Comparison of ENCODE assay signal across 24 cellular contexts in the genomic region with DNA sequence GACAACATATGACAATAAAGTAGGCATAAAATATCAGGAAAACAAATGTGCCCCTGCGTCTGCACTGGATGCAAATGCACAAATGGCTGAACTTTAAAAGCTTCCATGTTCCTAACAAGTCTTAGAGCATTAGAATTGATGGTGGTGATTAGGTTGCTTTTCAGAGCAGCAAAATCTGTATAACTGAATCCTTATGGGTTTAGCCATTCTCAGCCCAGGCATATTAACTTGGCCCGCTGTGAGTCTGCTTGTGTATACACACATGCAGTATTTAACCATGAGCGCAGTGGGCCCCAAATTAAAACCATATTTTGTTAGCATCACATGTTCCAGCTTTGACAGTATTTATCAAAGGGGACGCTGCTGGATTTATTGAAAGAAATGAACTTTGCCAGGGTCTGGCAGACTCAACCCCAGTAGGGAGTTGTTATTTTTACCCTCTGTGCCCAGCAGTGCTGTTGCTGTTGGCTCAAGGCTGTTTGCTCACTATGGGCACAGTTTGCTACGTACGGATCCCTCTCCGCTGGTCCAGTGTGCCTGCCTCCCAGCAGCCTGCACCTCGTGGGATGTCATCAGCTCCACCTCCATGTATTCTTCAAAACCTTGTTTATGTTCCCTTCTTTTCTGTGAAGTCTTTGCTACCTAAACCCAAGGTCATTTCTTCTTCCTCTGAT.
A peak's percentile ranks its signal among the peaks of the same experiment; 100 is the strongest.
DNase-seq lines count a peak whose midpoint lies in the region; ATAC-seq, FAIRE-seq and TF ChIP-seq lines count a peak whose summit lies in the region.
"Had no signal": no experiment of that assay in that cellular context is flagged by ENCODE, and none has a peak within 500 bp of the region (broad histone marks: within the 10 kb centered on the region; RNA-seq: fewer than 3 reads in every experiment).

No MANE protein-coding gene starts in this region.

- TF ChIP-seq POLR2A in esophagus squamous epithelium (IDR thresholded peaks at IDR 0.05): no peak

- H3K27me3 ChIP-seq in PC-3 (ENCODE audit: low read length) (no peaks in the 10 kb centered on the region), esophagus squamous epithelium (no peaks in the 10 kb centered on the region), pancreas (no peaks in the 10 kb centered on the region)
- H3K27me3 ChIP-seq: BLaER1, right atrium auricular region, upper lobe of right lung had no signal

- CTCF ChIA-PET in PC-3 (lab: Charles Lee): no interaction called here

- ATAC-seq in PC-3: no peak
- peak; percentile 18 to 57 (median 35) for ATAC-seq in pancreas
- ATAC-seq in HG03025 (IDR thresholded peaks at IDR 0.05; ENCODE audit: low FRiP score, unreplicated experiment): no peak
- no peak for ATAC-seq in HG02938 (IDR thresholded peaks at IDR 0.05; ENCODE audit: unreplicated experiment)
- no peak for ATAC-seq in GM21619 (IDR thresholded peaks at IDR 0.05; ENCODE audit: unreplicated experiment)
- ATAC-seq: A549 had no signal

- H2AFZ ChIP-seq in PC-3 (ENCODE audit: low read length): 0 out of 2 replicates have a peak overlapping the region, but pooled peaks have one; percentile 5

- no peaks in the 10 kb centered on the region for H3K9me2 ChIP-seq in PC-3 (replicated peaks; ENCODE audit: low read length)

- peaks cover 6% of the 10 kb centered on the region; the same call in 1 of the 2 replicates for H3K9me3 ChIP-seq in PC-3 (ENCODE audit: low read length)
- H3K9me3 ChIP-seq in esophagus squamous epithelium: peaks cover 0 to 15% (median 6%) of the 10 kb centered on the region in 3 donors
- H3K9me3 ChIP-seq in pancreas: no peaks in the 10 kb centered on the region
- H3K9me3 ChIP-seq: upper lobe of right lung had no signal

- H3K4me1 ChIP-seq in PC-3 (ENCODE audit: insufficient read depth, low read length) (peaks cover 12% of the 10 kb centered on the region; the same call in 1 of the 2 replicates), esophagus squamous epithelium (peaks cover 0 to 32% (median 10%) of the 10 kb centered on the region in 3 donors), pancreas (peaks cover 32 to 70% (median 45%) of the 10 kb centered on the region in 3 donors)
- H3K4me1 ChIP-seq: A549, BLaER1, HAP-1, right atrium auricular region, upper lobe of right lung had no signal

- H3K4me3 ChIP-seq in AG10803 (ENCODE audit: low read length) (no peak overlapping the region), PC-3 (ENCODE audit: low read length) (no peak overlapping the region), esophagus squamous epithelium (no peak overlapping the region), pancreas (no peak overlapping the region)
- H3K4me3 ChIP-seq: A549, BLaER1, HAP-1, right atrium auricular region, upper lobe of right lung had no signal

- no peaks in the 10 kb centered on the region for H4K20me1 ChIP-seq in PC-3 (ENCODE audit: low read length)
- H4K20me1 ChIP-seq: BLaER1 had no signal

- no peaks in the 10 kb centered on the region for H3K36me3 ChIP-seq in PC-3 (ENCODE audit: low read depth, low read length)
- no peaks in the 10 kb centered on the region for H3K36me3 ChIP-seq in esophagus squamous epithelium
- H3K36me3 ChIP-seq in pancreas: peaks cover 0 to 26% (median 0%) of the 10 kb centered on the region in 3 donors
- H3K36me3 ChIP-seq: BLaER1, HAP-1, right atrium auricular region, upper lobe of right lung had no signal

- no peak overlapping the region for H3K9ac ChIP-seq in PC-3 (ENCODE audit: low read length)
- H3K9ac ChIP-seq: BLaER1, KMS-11 had no signal

- POLR2A ChIA-PET in PC-3 (lab: Charles Lee; ENCODE audit: unreplicated experiment): no interaction called here

- TF ChIP-seq CTCF in AG10803 (conservative IDR thresholded peaks at IDR 0.05; ENCODE audit: low read length) (no peak), PC-3 (conservative IDR thresholded peaks at IDR 0.05; ENCODE audit: low read depth, low read length) (no peak), esophagus squamous epithelium (IDR thresholded peaks at IDR 0.05) (no peak), pancreas (IDR thresholded peaks at IDR 0.05) (no peak)

- H3K79me2 ChIP-seq in PC-3 (ENCODE audit: low read length): no peaks in the 10 kb centered on the region

- WGBS in esophagus squamous epithelium, 2 donors: 56 to 58% methylated on average over 7 to 8 of the region's 8 CpGs
- 31 to 32% methylated on average over 8 of the region's 8 CpGs for WGBS in pancreas, 2 donors

- FAIRE-seq in pancreas (lab: Jason Lieb, UNC): no peak
- FAIRE-seq: A549 had no signal

- no TSS peak for BruUV-seq in PC-3 (replicated peaks; lab: Mats Ljungman, UMichigan)

- intact Hi-C loops in PC-3 (cut with micrococcal nuclease): no loop called here
- intact Hi-C loops in esophagus squamous epithelium (cut with DNase I): no loop called here
- intact Hi-C loops in pancreas (cut with DNase I): no loop called here

- peak overlapping the region; percentile 49 for H3K27ac ChIP-seq in PC-3 (ENCODE audit: low read length)
- peak overlapping the region; percentile 16 to 73 (median 32) for H3K27ac ChIP-seq in esophagus squamous epithelium
- H3K27ac ChIP-seq in pancreas: peak overlapping the region; percentile 19 to 86 (median 64)
- H3K27ac ChIP-seq: BLaER1, KMS-11, right atrium auricular region, upper lobe of right lung had no signal

- peak; percentile 20 for DNase-seq in AG10803 (ENCODE audit: low read depth)
- DNase-seq in PC-3: no peak
- no peak for DNase-seq in esophagus squamous epithelium (lab: John Stamatoyannopoulos, UW)
- DNase-seq in pancreas: no peak
- DNase-seq in activated CD4-positive, CD25-positive, alpha-beta regulatory T cell treated with anti-CD3 and anti-CD28 coated beads, Interleukin-2, amount 50 U/mL, for 72 hours: no peak
- DNase-seq: activated CD8-positive, alpha-beta memory T cell treated with anti-CD3 and anti-CD28 coated beads for 24 hours; activated naive CD4-positive, alpha-beta T cell; activated T-cell treated with anti-CD3 and anti-CD28 coated beads, Interleukin-2, amount 50 U/mL, for 24 hours; anterior cingulate cortex; MV-4-11; NCI-H187 treated with DMSO at 0.1 percent for 48 hours; NCI-H748 treated with DMSO at 0.1 percent for 48 hours; nucleus accumbens; OCI-M1; SHP77; upper lobe of right lung had no signal

- H3F3A ChIP-seq in PC-3 (ENCODE audit: low read length, unreplicated experiment): no peaks in the 10 kb centered on the region

- peak overlapping the region; percentile 42 for H3K4me2 ChIP-seq in PC-3 (ENCODE audit: low read length)
- H3K4me2 ChIP-seq: A549, BLaER1, KMS-11 had no signal

Comparison
In these comparisons a context has a peak if more than half of its experiments do, and no peak if none do; other contexts are left out.
1. ATAC-seq: peak in pancreas (4 of 4); none in PC-3 (single experiment), HG03025 (single experiment), HG02938 (single experiment) and GM21619 (single experiment).
2. Peak in every context shown above with its lines, with median percentiles within 50 percentile points of each other: H3K27ac ChIP-seq.